In the genomic region with DNA sequence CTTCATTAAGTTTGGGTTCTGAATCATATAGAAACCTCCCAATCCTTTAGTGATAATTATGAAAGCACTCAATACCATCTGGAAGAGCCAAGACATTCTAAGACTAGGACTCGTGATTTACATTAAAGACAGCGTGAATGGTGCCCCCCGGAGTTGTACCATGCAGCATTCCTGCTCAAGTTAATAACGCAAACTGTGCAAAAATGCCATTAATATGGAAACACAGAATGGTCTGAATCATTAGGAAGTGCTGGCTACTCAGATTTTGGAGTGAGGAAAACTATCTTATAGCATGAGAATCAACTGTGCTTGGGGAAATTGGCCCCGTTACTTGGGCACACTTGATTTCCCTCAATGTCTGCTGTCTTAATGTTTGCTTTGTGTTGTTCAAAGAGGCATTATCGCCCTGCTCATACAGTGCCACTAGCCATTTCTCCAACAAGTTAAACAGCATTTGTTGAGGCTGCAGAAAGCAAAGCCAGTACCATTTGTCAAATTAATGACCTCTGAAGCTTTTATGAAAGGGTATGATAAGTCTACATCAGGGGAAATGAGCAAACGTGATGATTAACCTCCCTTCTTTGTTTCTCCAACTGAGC, we compare ENCODE assay signal across 1 cellular context.
TF ChIP-seq lines count a peak whose summit lies in the region.

No MANE protein-coding gene starts in this region.

TF ChIP-seq in HepG2, 621 proteins besides CTCF, POLR2A, EP300 and RAD21:
- no peak for TF ChIP-seq ZNF713 (CRISPR knock-in tag; IDR thresholded peaks at IDR 0.05)
- TF ChIP-seq GTF2F1 (IDR thresholded peaks at IDR 0.05; ENCODE audit: low read length), result no peak
- peak; percentile 38 to 54; a peak in 3 of 4 replicates for TF ChIP-seq MAFK (conservative IDR thresholded peaks at IDR 0.05 in 1 of 2, IDR thresholded peaks at IDR 0.05 in 1 of 2; ENCODE audit: low read length in 2 of 2)
- peak; percentile 51; the same call in 1 of the 2 replicates for TF ChIP-seq MAFF (IDR thresholded peaks at IDR 0.05; ENCODE audit: low read depth, low read length)
